In the genomic region with DNA sequence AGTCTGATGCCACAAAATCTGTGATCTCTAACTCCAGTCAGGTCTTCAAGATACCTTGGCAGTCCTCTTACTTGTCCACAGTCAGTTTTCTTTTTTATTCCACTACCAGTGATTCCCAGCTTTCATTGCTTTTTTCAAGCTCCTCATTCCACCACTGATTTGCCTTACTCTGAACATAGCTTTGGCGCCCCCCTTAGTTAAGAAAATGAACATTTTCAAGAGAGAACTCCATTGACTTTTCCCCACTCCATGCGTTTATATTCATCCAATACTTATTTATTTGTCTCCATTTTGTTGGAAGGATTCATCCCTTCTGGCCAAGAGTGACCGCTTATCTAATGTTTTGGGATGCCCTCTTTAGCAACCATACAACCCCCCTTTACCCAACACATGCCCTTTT, we compare ENCODE assay signal across 8 cellular contexts. TPM values are rescaled to one million over a fixed set of nuclear protein-coding genes. Genes with fewer than 3 reads are reported as not detected.
DNase-seq lines count a peak whose midpoint lies in the region; ATAC-seq and TF ChIP-seq lines count a peak whose summit lies in the region.

No MANE protein-coding gene starts in this region.

- TF ChIP-seq CTCF in BE2C (IDR thresholded peaks at IDR 0.05; ENCODE audit: low read depth, low read length) = peak; percentile 57
- peak in 1 of 3 experiments; percentile 1 for TF ChIP-seq CTCF in vagina (IDR thresholded peaks at IDR 0.05)

- TF ChIP-seq POLR2A in vagina (IDR thresholded peaks at IDR 0.05) = no peak

- CTCF ChIA-PET in HEK293T (lab: Yijun Ruan, JAX) = interaction anchor here (0.6 to 3.4 kb wide), 11 partner anchors 10 to 352 kb away, joined by 3 to 110 read pairs (median 4); no protein-coding TSS in a partner anchor

- no peak overlapping the region for H3K27ac ChIP-seq in vagina

- no peak overlapping the region for H3K4me3 ChIP-seq in BE2C (ENCODE audit: low read depth, low read length)
- H3K4me3 ChIP-seq in vagina = no peak overlapping the region

- DNase-seq in BE2C (no peak), HEK293T (ENCODE audit: extremely low spot score) (peak; percentile 39), SK-MEL-5 (ENCODE audit: low read depth, low spot score) (peak; percentile 59), iris pigment epithelial cell (ENCODE audit: low read depth) (peak; percentile 42), vagina (ENCODE audit: extremely low spot score in 2 of 2) (no peak), globus pallidus (ENCODE audit: low spot score) (no peak)

- H3K36me3 ChIP-seq in BE2C (peaks cover 6% of the 10 kb centered on the region), vagina (peaks cover 0 to 21% of the 10 kb centered on the region in 2 donors)

- ATAC-seq in HG03457 (IDR thresholded peaks at IDR 0.05; ENCODE audit: unreplicated experiment) (no peak), HG03378 (IDR thresholded peaks at IDR 0.05; ENCODE audit: unreplicated experiment) (no peak)

- H3K27me3 ChIP-seq in BE2C = no peaks in the 10 kb centered on the region
- no peaks in the 10 kb centered on the region for H3K27me3 ChIP-seq in vagina

- no peaks in the 10 kb centered on the region for H3K9me3 ChIP-seq in BE2C
- no peaks in the 10 kb centered on the region for H3K9me3 ChIP-seq in vagina

- POLR2A ChIA-PET in HEK293T (lab: Yijun Ruan, JAX) = no interaction called here

- intact Hi-C loops in vagina (cut with DNase I) = no loop called here

- no peaks in the 10 kb centered on the region for H3K4me1 ChIP-seq in BE2C
- H3K4me1 ChIP-seq in vagina = peaks cover 30% of the 10 kb centered on the region

- in situ Hi-C loops in SK-MEL-5 (cut with HindIII; ENCODE audit: low pct_unique_long_range_greater_than_20kb, low sequenced_read_pairs) = no loop called here

TF ChIP-seq in HEK293T, 16 proteins besides CTCF, POLR2A, EP300 and RAD21:
- TF ChIP-seq FOXK2 (IDR thresholded peaks at IDR 0.05) (no peak), HDGF (IDR thresholded peaks at IDR 0.05; ENCODE audit: borderline replicate concordance) (no peak), SUZ12 (IDR thresholded peaks at IDR 0.05) (no peak), TARDBP (IDR thresholded peaks at IDR 0.05) (no peak), ARNT (IDR thresholded peaks at IDR 0.05) (no peak), L3MBTL2 (conservative IDR thresholded peaks at IDR 0.05) (no peak), SP1 (IDR thresholded peaks at IDR 0.05) (no peak), CTBP1 (IDR thresholded peaks at IDR 0.05; ENCODE audit: borderline replicate concordance) (no peak), NFRKB (IDR thresholded peaks at IDR 0.05) (no peak), LEF1 (IDR thresholded peaks at IDR 0.05; ENCODE audit: borderline replicate concordance) (no peak)
- TF ChIP-seq, protein P1, sequence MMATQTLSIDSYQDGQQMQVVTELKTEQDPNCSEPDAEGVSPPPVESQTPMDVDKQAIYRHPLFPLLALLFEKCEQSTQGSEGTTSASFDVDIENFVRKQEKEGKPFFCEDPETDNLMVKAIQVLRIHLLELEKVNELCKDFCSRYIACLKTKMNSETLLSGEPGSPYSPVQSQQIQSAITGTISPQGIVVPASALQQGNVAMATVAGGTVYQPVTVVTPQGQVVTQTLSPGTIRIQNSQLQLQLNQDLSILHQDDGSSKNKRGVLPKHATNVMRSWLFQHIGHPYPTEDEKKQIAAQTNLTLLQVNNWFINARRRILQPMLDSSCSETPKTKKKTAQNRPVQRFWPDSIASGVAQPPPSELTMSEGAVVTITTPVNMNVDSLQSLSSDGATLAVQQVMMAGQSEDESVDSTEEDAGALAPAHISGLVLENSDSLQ (IDR thresholded peaks at IDR 0.05) = no peak

RNA-seq across cellular contexts. Expression of a gene that starts 33.9 kb away (rescaled TPM):
- 39.1 TPM for polyA plus RNA-seq in BE2C (2012; ENCODE audit: insufficient read depth, insufficient read length, low read depth)
- total RNA-seq in SK-MEL-5 (2014; rRNA removed; shearing (Covaris generic)) = 20.8 and 29.3 TPM in 2 replicates
- 28.8 and 38.0 TPM in 2 replicates for polyA plus RNA-seq in SK-MEL-5 (2015; cell fraction: cytosol; rRNA removed)
- polyA plus RNA-seq in SK-MEL-5 (2015; cell fraction: nucleus; rRNA removed) = 54.6 and 56.0 TPM in 2 replicates
- total RNA-seq in vagina = 12.8 TPM

Comparison
In these comparisons a context has a peak if more than half of its experiments do, and no peak if none do; other contexts are left out.
1. DNase-seq: peak in HEK293T (single experiment), SK-MEL-5 (single experiment) and iris pigment epithelial cell (single experiment); none in BE2C (single experiment), vagina (0 of 2) and globus pallidus (single experiment).